Comparison of ENCODE assay signal across 8 cellular contexts in genomic region chr17:81636505-81637288, GRCh38. TPM values are rescaled to one million over a fixed set of nuclear protein-coding genes. Genes with fewer than 3 reads are reported as not detected.
DNase-seq lines count a peak whose midpoint lies in the region; ATAC-seq, FAIRE-seq and TF ChIP-seq lines count a peak whose summit lies in the region.

TSS of gene NPLOC4 (minus strand) at chr17:81637112. CDS start at chr17:81636930, 182 bp downstream.
TSS of gene TSPAN10 (plus strand) at chr17:81637196. CDS start at chr17:81642413, 5,217 bp downstream.

- intact Hi-C loops in dendritic cell treated with granulocyte-macrophage colony-stimulating factor and Interleukin-4, amounts not matched to agents 40 ng/mL and 50 ng/mL, for 4 days (cut with micrococcal nuclease) = loop anchor here (1.0 kb wide), 1 partner anchor 30 kb away; the partner anchor contains the start of genes CCDC137 and OXLD1
- intact Hi-C loops in HepG2 (cut with micrococcal nuclease; ENCODE audit: unreplicated experiment) = loop anchor here (2.0 kb wide), 1 partner anchor 30 kb away; the partner anchor contains the start of genes CCDC137 and OXLD1

- H3K79me2 ChIP-seq in HepG2 (ENCODE audit: insufficient read depth, low read length) = peaks cover 38% of the 10 kb centered on the region

- no TSS peak for BruUV-seq in HepG2 (replicated peaks; lab: Mats Ljungman, UMichigan)

- peak within 1 kb of the TSS; percentile 91 for H2AFZ ChIP-seq in HepG2 (ENCODE audit: low read length)

- peak; percentile 74 for ATAC-seq in GM19023 (IDR thresholded peaks at IDR 0.05; ENCODE audit: unreplicated experiment)
- peak; percentile 82 for ATAC-seq in HG03354 (IDR thresholded peaks at IDR 0.05; ENCODE audit: poor library complexity, severe bottlenecking, unreplicated experiment)
- peak; percentile 83 for ATAC-seq in HepG2

- TF ChIP-seq RAD21 in HepG2 (CRISPR knock-in tag; IDR thresholded peaks at IDR 0.05) = peak; percentile 77

- in situ Hi-C loops in HepG2 (cut with HindIII; ENCODE audit: extremely low pct_ligation_motif_present, low pct_unique_long_range_greater_than_20kb) = no loop called here

- H3K36me3 Mint-ChIP-seq in dendritic cell treated with granulocyte-macrophage colony-stimulating factor and Interleukin-4, amounts not matched to agents 40 ng/mL and 50 ng/mL, for 4 days (ENCODE audit: low read depth) = peaks cover 15% of the 10 kb centered on the region

- peak; percentile 65 to 73; a peak in 2 of 4 replicates for TF ChIP-seq EP300 in HepG2 (IDR thresholded peaks at IDR 0.05; ENCODE audit: low read depth in 2 of 2, low read length in 2 of 2)
- TF ChIP-seq EP300 in HepG2 (CRISPR knock-in tag; IDR thresholded peaks at IDR 0.05; ENCODE audit: borderline replicate concordance) = peak; percentile 60; the same call in 1 of the 2 replicates

- POLR2A ChIA-PET in HepG2 (lab: Yijun Ruan, JAX) = interaction anchor here (0.7 to 2.3 kb wide), 11 partner anchors 11 to 77 kb away, joined by 3 to 15 read pairs (median 5); partner anchors contain the start of genes ARL16, CCDC137, HGS and MRPL12

- peak within 1 kb of the TSS; percentile 87 for H3K27ac ChIP-seq in HepG2 (ENCODE audit: extremely low read length, insufficient read depth, low read length)

- no peaks in the 10 kb centered on the region for H3K9me3 ChIP-seq in HepG2 (ENCODE audit: low read length)

- FAIRE-seq in HepG2 (lab: Jason Lieb, UNC) = no peak

- DNase-seq in AG09309 (ENCODE audit: low read depth) = peak; percentile 20
- DNase-seq in NCI-H524 (lab: John Stamatoyannopoulos, UW) = peak; percentile 90 to 92
- DNase-seq in activated CD4-positive, alpha-beta T cell treated with anti-CD3 and anti-CD28 coated beads, Interleukin-2, amount 50 U/mL, for 1 hour = peak; percentile 79
- DNase-seq in HepG2 (ENCODE audit: low spot score) = peak; percentile 71
- DNase-seq in stimulated activated CD4-positive, alpha-beta T cell treated with anti-CD3 and anti-CD28 coated beads, Interleukin-2, amount 100 ng/mL, for 48 hours = peak; percentile 83 to 92

- H3K27me3 Mint-ChIP-seq in dendritic cell treated with granulocyte-macrophage colony-stimulating factor and Interleukin-4, amounts not matched to agents 40 ng/mL and 50 ng/mL, for 4 days = peaks cover 4% of the 10 kb centered on the region

- H3K4me1 Mint-ChIP-seq in dendritic cell treated with granulocyte-macrophage colony-stimulating factor and Interleukin-4, amounts not matched to agents 40 ng/mL and 50 ng/mL, for 4 days (ENCODE audit: low read depth) = peaks cover 13% of the 10 kb centered on the region

- peaks cover 0 to under 1% of the 10 kb centered on the region in 2 experiments; a peak in 1 of 5 replicates for H3K36me3 ChIP-seq in HepG2 (replicated peaks in 1 of 2; ENCODE audit: control insufficient read depth in 1 of 2, insufficient read depth in 2 of 2, low read length in 2 of 2)

- peak within 1 kb of the TSS; percentile 83 for H3K4me3 Mint-ChIP-seq in dendritic cell treated with granulocyte-macrophage colony-stimulating factor and Interleukin-4, amounts not matched to agents 40 ng/mL and 50 ng/mL, for 4 days

- H3K27me3 ChIP-seq in HepG2 (ENCODE audit: control insufficient read depth in 1 of 2, insufficient read depth in 2 of 2, low read length in 2 of 2) = no peaks in the 10 kb centered on the region; a peak in 1 of 5 replicates

- H3K4me1 ChIP-seq in HepG2 (ENCODE audit: insufficient read depth, low read length) = peaks cover 36% of the 10 kb centered on the region

- H3K27ac Mint-ChIP-seq in dendritic cell treated with granulocyte-macrophage colony-stimulating factor and Interleukin-4, amounts not matched to agents 40 ng/mL and 50 ng/mL, for 4 days = peak within 1 kb of the TSS; percentile 92

- WGBS in HepG2 (ENCODE audit: low lambda C conversion rate) = 1% methylated on average over 56 of the region's 77 CpGs

- H3K9me3 Mint-ChIP-seq in dendritic cell treated with granulocyte-macrophage colony-stimulating factor and Interleukin-4, amounts not matched to agents 40 ng/mL and 50 ng/mL, for 4 days = no peaks in the 10 kb centered on the region

- H3K4me3 ChIP-seq in AG09309 (ENCODE audit: control insufficient read depth, low read depth, low read length) = peak within 1 kb of the TSS; percentile 99
- peak within 1 kb of the TSS; percentile 73 to 89 (median 80) for H3K4me3 ChIP-seq in HepG2 (replicated peaks in 1 of 3; ENCODE audit: insufficient read depth in 1 of 3, low read depth in 2 of 3, low read length in 3 of 3)

- peak within 1 kb of the TSS; percentile 92 for H3K9ac ChIP-seq in HepG2 (ENCODE audit: insufficient read depth, low read depth, low read length)

- CTCF ChIA-PET in HepG2 (lab: Yijun Ruan, JAX; ENCODE audit: low intra/inter-chr PET ratio, low total read pairs) = no interaction called here

- TF ChIP-seq CTCF in AG09309 (IDR thresholded peaks at IDR 0.05; ENCODE audit: control insufficient read depth, insufficient read depth, low read depth, low read length, missing control alignments) (no peak), HepG2 (CRISPR knock-in tag; IDR thresholded peaks at IDR 0.05) (peak; percentile 26; the same call in 1 of the 2 replicates)

- H3K4me2 ChIP-seq in HepG2 (ENCODE audit: low read depth, low read length) = peak within 1 kb of the TSS; percentile 95

- peak; percentile 64 to 81 for TF ChIP-seq POLR2A in HepG2 (IDR thresholded peaks at IDR 0.05; ENCODE audit: insufficient read depth in 1 of 2, low read depth in 2 of 2, low read length in 2 of 2)

- peaks cover 19% of the 10 kb centered on the region for H4K20me1 ChIP-seq in HepG2 (ENCODE audit: insufficient read depth, low read length)

TF ChIP-seq in HepG2, 621 proteins besides CTCF, POLR2A, EP300 and RAD21 (continues in another document):
- peak; percentile 81; the same call in 1 of the 2 replicates for TF ChIP-seq AKAP8 (CRISPR knock-in tag; IDR thresholded peaks at IDR 0.05)
- no peak for TF ChIP-seq ZNF781 (CRISPR knock-in tag; IDR thresholded peaks at IDR 0.05; ENCODE audit: borderline replicate concordance, not compliant biosample characterization)
- no peak for TF ChIP-seq ZNF790 (CRISPR knock-in tag; IDR thresholded peaks at IDR 0.05; ENCODE audit: borderline replicate concordance)
- peak; percentile 64; the same call in 1 of the 2 replicates for TF ChIP-seq PHF21A (CRISPR knock-in tag; IDR thresholded peaks at IDR 0.05)
- no peak for TF ChIP-seq PHB2 (IDR thresholded peaks at IDR 0.05; ENCODE audit: partially characterized antibody)
- TF ChIP-seq ZNF337 (CRISPR knock-in tag; IDR thresholded peaks at IDR 0.05; ENCODE audit: borderline replicate concordance, low read depth) = no peak

RNA-seq across cellular contexts. Expression of gene NPLOC4, which starts in this region (rescaled TPM):
- total RNA-seq in HepG2 (2016; rRNA removed; fragmentation: Illumina TruSeq; extraction: Trizol) = 57.0 and 64.7 TPM in 2 replicates
- total RNA-seq in HepG2 (2016; cell fraction: cytosol; rRNA removed; fragmentation: Illumina TruSeq; extraction: Trizol; ENCODE audit: low read depth) = 21.7 and 30.6 TPM in 2 replicates
- total RNA-seq in HepG2 (2016; cell fraction: insoluble cytoplasmic fraction; rRNA removed; fragmentation: Illumina TruSeq; extraction: Trizol) = 49.8 and 63.0 TPM in 2 replicates
- total RNA-seq in HepG2 (2016; cell fraction: membrane; rRNA removed; fragmentation: Illumina TruSeq; extraction: Trizol) = 66.9 and 73.6 TPM in 2 replicates
- total RNA-seq in HepG2 (2016; cell fraction: nucleus; rRNA removed; fragmentation: Illumina TruSeq; extraction: Trizol) = 43.4 and 46.0 TPM in 2 replicates
- polyA plus RNA-seq in HepG2 (2011; rRNA removed) = 95.3 and 97.0 TPM in 2 replicates
- polyA plus RNA-seq in HepG2 (2011; cell fraction: cytosol; rRNA removed) = 69.9 and 79.4 TPM in 2 replicates
- polyA plus RNA-seq in HepG2 (2011; cell fraction: nucleus; rRNA removed) = 144 and 145 TPM in 2 replicates
- 35.2 and 49.4 TPM in 2 replicates for polyA plus RNA-seq in HepG2 (2012)
- 14.0 and 18.8 TPM in 2 replicates for polyA plus RNA-seq in HepG2 (2016; cell fraction: cytosol; fragmentation: Illumina TruSeq; extraction: Trizol; ENCODE audit: low read depth)
- polyA plus RNA-seq in HepG2 (2016; cell fraction: insoluble cytoplasmic fraction; fragmentation: Illumina TruSeq; extraction: Trizol; ENCODE audit: low read depth) = 48.3 and 63.0 TPM in 2 replicates
- 38.6 and 39.0 TPM in 2 replicates for polyA plus RNA-seq in HepG2 (2016; cell fraction: membrane; fragmentation: Illumina TruSeq; extraction: Trizol; ENCODE audit: low read depth)
- polyA plus RNA-seq in HepG2 (2016; cell fraction: nucleus; fragmentation: Illumina TruSeq; extraction: Trizol; ENCODE audit: insufficient read depth, low read depth) = 78.2 and 87.8 TPM in 2 replicates
- 142 and 211 TPM in 2 replicates for polyA minus RNA-seq in HepG2 (2011; rRNA and poly(A)+ RNA removed; ENCODE audit: low replicate concordance)
- 69.4 and 73.4 TPM in 2 replicates for polyA minus RNA-seq in HepG2 (2011; cell fraction: cytosol; rRNA and poly(A)+ RNA removed)
- 51.9 and 56.3 TPM in 2 replicates for polyA minus RNA-seq in HepG2 (2011; cell fraction: nucleus; rRNA and poly(A)+ RNA removed)

RNA-seq across cellular contexts. Expression of gene TSPAN10, which starts in this region (rescaled TPM):
- 0.27 and 0.75 TPM in 2 replicates for total RNA-seq in HepG2 (2016; rRNA removed; fragmentation: Illumina TruSeq; extraction: Trizol)
- total RNA-seq in HepG2 (2016; cell fraction: cytosol; rRNA removed; fragmentation: Illumina TruSeq; extraction: Trizol; ENCODE audit: low read depth) = not detected in 2 replicates
- total RNA-seq in HepG2 (2016; cell fraction: insoluble cytoplasmic fraction; rRNA removed; fragmentation: Illumina TruSeq; extraction: Trizol) = 0.22 and 0.71 TPM in 2 replicates
- 0.21 and 0.25 TPM in 2 replicates for total RNA-seq in HepG2 (2016; cell fraction: membrane; rRNA removed; fragmentation: Illumina TruSeq; extraction: Trizol)
- 0.53 and 0.78 TPM in 2 replicates for total RNA-seq in HepG2 (2016; cell fraction: nucleus; rRNA removed; fragmentation: Illumina TruSeq; extraction: Trizol)
- polyA plus RNA-seq in HepG2 (2011; rRNA removed) = 0.54 and 0.67 TPM in 2 replicates
- polyA plus RNA-seq in HepG2 (2011; cell fraction: cytosol; rRNA removed) = 0.23 and 0.59 TPM in 2 replicates
- 1.3 and 1.4 TPM in 2 replicates for polyA plus RNA-seq in HepG2 (2011; cell fraction: nucleus; rRNA removed)
- polyA plus RNA-seq in HepG2 (2012) = 0.69 and 0.90 TPM in 2 replicates
- polyA plus RNA-seq in HepG2 (2016; cell fraction: cytosol; fragmentation: Illumina TruSeq; extraction: Trizol; ENCODE audit: low read depth) = 0.12 and 0.31 TPM in 2 replicates
- 0.32 and 0.46 TPM in 2 replicates for polyA plus RNA-seq in HepG2 (2016; cell fraction: insoluble cytoplasmic fraction; fragmentation: Illumina TruSeq; extraction: Trizol; ENCODE audit: low read depth)
- polyA plus RNA-seq in HepG2 (2016; cell fraction: membrane; fragmentation: Illumina TruSeq; extraction: Trizol; ENCODE audit: low read depth) = 0.22 and 0.23 TPM in 2 replicates
- polyA plus RNA-seq in HepG2 (2016; cell fraction: nucleus; fragmentation: Illumina TruSeq; extraction: Trizol; ENCODE audit: insufficient read depth, low read depth) = 0.91 and 1.2 TPM in 2 replicates
- 2.7 and 2.8 TPM in 2 replicates for polyA minus RNA-seq in HepG2 (2011; rRNA and poly(A)+ RNA removed; ENCODE audit: low replicate concordance)
- polyA minus RNA-seq in HepG2 (2011; cell fraction: cytosol; rRNA and poly(A)+ RNA removed) = 0.49 and 0.62 TPM in 2 replicates
- 0.87 and 1.5 TPM in 2 replicates for polyA minus RNA-seq in HepG2 (2011; cell fraction: nucleus; rRNA and poly(A)+ RNA removed)

Comparison
In these comparisons a context has a peak if more than half of its experiments do, and no peak if none do; other contexts are left out.
1. Peak in every context shown above with its lines: DNase-seq, ATAC-seq, H3K4me3 ChIP-seq and H3K27ac ChIP-seq.
2. DNase-seq: peak in every context shown above with its lines; median percentile 91 in NCI-H524; 88 in stimulated activated CD4-positive, alpha-beta T cell treated with anti-CD3 and anti-CD28 coated beads, Interleukin-2, amount 100 ng/mL, for 48 hours; 79 in activated CD4-positive, alpha-beta T cell treated with anti-CD3 and anti-CD28 coated beads, Interleukin-2, amount 50 U/mL, for 1 hour; 71 in HepG2; 20 in AG09309.